Comparison of ENCODE assay signal across 22 cellular contexts in the genomic region with DNA sequence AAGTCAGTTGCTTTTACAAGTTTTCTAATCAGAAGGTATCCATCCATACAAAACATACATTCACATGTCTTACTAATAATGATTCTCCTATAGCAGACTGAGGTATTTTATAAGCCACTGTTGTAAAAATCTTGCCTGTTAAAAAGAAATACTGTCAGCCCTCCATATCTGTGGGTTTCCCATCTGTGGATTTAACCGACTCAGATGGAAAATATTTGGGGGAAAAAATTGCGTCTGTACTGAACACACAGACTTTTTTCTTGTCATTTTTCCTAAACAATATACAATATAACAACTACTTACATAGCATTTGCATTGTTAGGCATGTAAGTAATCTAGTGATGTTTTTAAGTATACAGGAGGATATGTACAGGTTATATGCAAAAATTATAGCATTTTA.
"Had no signal": no experiment of that assay in that cellular context is flagged by ENCODE, and none has a peak within 500 bp of the region (broad histone marks: within the 10 kb centered on the region; RNA-seq: fewer than 3 reads in every experiment).

No MANE protein-coding gene starts in this region.

- H3K27me3 Mint-ChIP-seq: activated CD4-positive, alpha-beta T cell treated with anti-CD3 and anti-CD28 coated beads, Interleukin-2, amount 10 ng/mL, durations not matched to agents 7 days and 5 days; activated CD8-positive, alpha-beta memory T cell treated with anti-CD3 and anti-CD28 coated beads, Interleukin-2, amount 10 ng/mL, durations not matched to agents 7 days and 5 days; activated CD8-positive, alpha-beta T cell treated with anti-CD3 and anti-CD28 coated beads for 36 hours; naive thymus-derived CD4-positive, alpha-beta T cell; type B pancreatic cell had no signal

- H3K27ac Mint-ChIP-seq: activated CD4-positive, alpha-beta T cell treated with anti-CD3 and anti-CD28 coated beads, Interleukin-2, amount 10 ng/mL, durations not matched to agents 7 days and 5 days; activated CD8-positive, alpha-beta memory T cell treated with anti-CD3 and anti-CD28 coated beads, Interleukin-2, amount 10 ng/mL, durations not matched to agents 7 days and 5 days; activated CD8-positive, alpha-beta T cell treated with anti-CD3 and anti-CD28 coated beads for 36 hours; type B pancreatic cell had no signal

- DNase-seq: activated CD4-positive, alpha-beta T cell treated with anti-CD3 and anti-CD28 coated beads, Interleukin-2, amount 10 ng/mL, durations not matched to agents 7 days and 5 days; activated CD4-positive, CD25-positive, alpha-beta regulatory T cell treated with anti-CD3 and anti-CD28 coated beads, Interleukin-2, amount 50 U/mL, for 72 hours; activated CD8-positive, alpha-beta memory T cell treated with anti-CD3 and anti-CD28 coated beads, Interleukin-2, amount 10 ng/mL, durations not matched to agents 7 days and 5 days; activated CD8-positive, alpha-beta T cell treated with anti-CD3 and anti-CD28 coated beads for 36 hours; activated gamma-delta T cell; activated naive CD4-positive, alpha-beta T cell treated with anti-CD3 and anti-CD28 coated beads, Interleukin-2, amount 50 U/mL, for 16 hours; activated T-cell treated with anti-CD3 and anti-CD28 coated beads for 4 hours; cerebellar nuclear complex; foreskin keratinocyte; naive thymus-derived CD4-positive, alpha-beta T cell; retina; sigmoid colon; stimulated activated CD4-positive, alpha-beta T cell treated with anti-CD3 and anti-CD28 coated beads, Interleukin-2, amount 100 ng/mL, for 48 hours; stimulated activated CD8-positive, alpha-beta memory T cell treated with anti-CD3 and anti-CD28 coated beads, Interleukin-4, amount 100 ng/mL, for 48 hours; stimulated activated naive CD4-positive, alpha-beta T cell; WERI-Rb-1 had no signal

- H3K4me3 Mint-ChIP-seq: activated CD4-positive, alpha-beta T cell treated with anti-CD3 and anti-CD28 coated beads, Interleukin-2, amount 10 ng/mL, durations not matched to agents 7 days and 5 days; activated CD8-positive, alpha-beta memory T cell treated with anti-CD3 and anti-CD28 coated beads, Interleukin-2, amount 10 ng/mL, durations not matched to agents 7 days and 5 days; activated CD8-positive, alpha-beta T cell treated with anti-CD3 and anti-CD28 coated beads for 36 hours; naive thymus-derived CD4-positive, alpha-beta T cell; neural crest cell; type B pancreatic cell had no signal

- ATAC-seq: activated CD8-positive, alpha-beta memory T cell treated with anti-CD3 and anti-CD28 coated beads, Interleukin-2, amount 10 ng/mL, durations not matched to agents 7 days and 5 days; activated CD8-positive, alpha-beta T cell treated with anti-CD3 and anti-CD28 coated beads for 36 hours; foreskin keratinocyte; left lobe of liver; naive thymus-derived CD4-positive, alpha-beta T cell had no signal

- H3K4me1 ChIP-seq: foreskin keratinocyte had no signal

- H3K4me3 ChIP-seq: lung, sigmoid colon, thoracic aorta had no signal

- H3K4me1 Mint-ChIP-seq: activated CD4-positive, alpha-beta T cell treated with anti-CD3 and anti-CD28 coated beads, Interleukin-2, amount 10 ng/mL, durations not matched to agents 7 days and 5 days; activated CD8-positive, alpha-beta memory T cell treated with anti-CD3 and anti-CD28 coated beads, Interleukin-2, amount 10 ng/mL, durations not matched to agents 7 days and 5 days; neural crest cell had no signal

- H3K36me3 ChIP-seq: thoracic aorta had no signal

- H3K9me3 Mint-ChIP-seq: type B pancreatic cell had no signal

- H3K27me3 ChIP-seq: foreskin keratinocyte, sigmoid colon had no signal

- H3K9me3 ChIP-seq: sigmoid colon, thoracic aorta had no signal

- H3K27ac ChIP-seq: epithelial cell of prostate, foreskin keratinocyte, sigmoid colon, thoracic aorta, WERI-Rb-1 had no signal
